Comparison of ENCODE assay signal across 20 cellular contexts in the genomic region with DNA sequence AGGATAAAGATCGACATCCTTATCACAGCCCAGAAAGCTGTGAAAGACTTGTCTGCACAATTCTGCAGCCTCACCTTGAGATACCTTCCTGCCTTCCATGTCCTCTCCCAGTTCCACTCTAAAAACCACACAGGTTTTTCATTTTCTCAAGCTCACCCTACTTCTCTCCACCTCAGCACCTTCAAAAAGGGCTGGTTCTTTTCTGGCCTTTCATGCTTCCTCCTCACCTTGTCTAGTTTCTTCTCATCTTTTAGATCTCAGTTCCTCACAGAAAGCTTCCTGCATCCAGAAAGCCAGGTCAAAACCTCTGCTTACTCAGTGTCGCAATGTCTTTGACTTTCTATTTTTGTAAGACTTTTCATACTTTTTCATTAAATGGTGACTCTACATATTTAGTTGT.
DNase-seq lines count a peak whose midpoint lies in the region; ATAC-seq and FAIRE-seq lines count a peak whose summit lies in the region.
"Had no signal": no experiment of that assay in that cellular context is flagged by ENCODE, and none has a peak within 500 bp of the region (broad histone marks: within the 10 kb centered on the region; RNA-seq: fewer than 3 reads in every experiment).

No MANE protein-coding gene starts in this region.

- ATAC-seq in GM19468 (IDR thresholded peaks at IDR 0.05; ENCODE audit: extremely low read depth, unreplicated experiment) = peak; percentile 43
- ATAC-seq in HG02884 (IDR thresholded peaks at IDR 0.05; ENCODE audit: unreplicated experiment) = peak; percentile 58
- ATAC-seq in HG02970 (IDR thresholded peaks at IDR 0.05; ENCODE audit: low FRiP score, unreplicated experiment) = no peak
- ATAC-seq: heart right ventricle had no signal

- DNase-seq in GM18507 (ENCODE audit: extremely low spot score, insufficient read length, low read depth) (no peak), RPMI8226 (peak; percentile 61), ecto neural progenitor cell (ENCODE audit: low spot score) (no peak), NCI-H2227 treated with DMSO at 0.1 percent for 48 hours (lab: John Stamatoyannopoulos, UW) (no peak), HuH-7.5 (ENCODE audit: low spot score) (no peak)
- DNase-seq: activated CD4-positive, alpha-beta T cell treated with anti-CD3 and anti-CD28 coated beads, Interleukin-2, amount 50 U/mL, for 1 hour; activated T-cell treated with anti-CD3 and anti-CD28 coated beads, Interleukin-2, amount 50 U/mL, for 24 hours; Calu3; effector CD8-positive, alpha-beta T cell; GF-D8; heart right ventricle; NCI-H510A treated with DMSO at 0.1 percent for 48 hours; retina; SK-N-SH; stimulated activated CD4-positive, alpha-beta T cell treated with anti-CD3 and anti-CD28 coated beads, Interleukin-15, amount 100 ng/mL, for 24 hours had no signal

- FAIRE-seq in GM18507 (lab: Jason Lieb, UNC) = peak; percentile 72
- FAIRE-seq: keratinocyte, TTC549 had no signal
